ENCODE assay signal across 8 cellular contexts in genomic region chr2:74199871-74200305, GRCh38. TPM values are rescaled to one million over a fixed set of nuclear protein-coding genes. Genes with fewer than 3 reads are reported as not detected.
A peak's percentile ranks its signal among the peaks of the same experiment; 100 is the strongest.
DNase-seq lines count a peak whose midpoint lies in the region; ATAC-seq lines count a peak whose summit lies in the region.

No MANE protein-coding gene starts in this region.

- no peak for ATAC-seq in right cardiac atrium
- no peak for ATAC-seq in GM21717 (IDR thresholded peaks at IDR 0.05; ENCODE audit: unreplicated experiment)

- peak; percentile 49 for DNase-seq in activated naive CD4-positive, alpha-beta T cell treated with Interleukin-2 at 50 U/mL for 16 hours
- no peak for DNase-seq in activated naive CD4-positive, alpha-beta T cell (lab: John Stamatoyannopoulos, UW)
- DNase-seq in activated CD4-positive, alpha-beta memory T cell treated with anti-CD3 and anti-CD28 coated beads, Interleukin-2, amount 10 ng/mL, durations not matched to agents 7 days and 5 days: no peak
- no peak for DNase-seq in right cardiac atrium
- peak; percentile 50 for DNase-seq in stimulated activated CD8-positive, alpha-beta memory T cell treated with anti-CD3 and anti-CD28 coated beads, Interleukin-4, amount 100 ng/mL, for 48 hours
- DNase-seq in AG08395 (ENCODE audit: low spot score): no peak
- no peak for DNase-seq in HuH-7 (ENCODE audit: low spot score)

- intact Hi-C loops in right cardiac atrium (cut with DNase I): no loop called here

- no peaks in the 10 kb centered on the region for H3K27me3 Mint-ChIP-seq in activated CD4-positive, alpha-beta memory T cell treated with anti-CD3 and anti-CD28 coated beads, Interleukin-2, amount 10 ng/mL, durations not matched to agents 7 days and 5 days

- no peaks in the 10 kb centered on the region for H3K9me3 Mint-ChIP-seq in activated CD4-positive, alpha-beta memory T cell treated with anti-CD3 and anti-CD28 coated beads, Interleukin-2, amount 10 ng/mL, durations not matched to agents 7 days and 5 days

- 31% methylated on average over 8 of the region's 8 CpGs for WGBS in right cardiac atrium

- H3K36me3 Mint-ChIP-seq in activated CD4-positive, alpha-beta memory T cell treated with anti-CD3 and anti-CD28 coated beads, Interleukin-2, amount 10 ng/mL, durations not matched to agents 7 days and 5 days (ENCODE audit: low read depth): peaks cover 52% of the 10 kb centered on the region

- CTCF ChIA-PET in activated CD4-positive, alpha-beta memory T cell treated with anti-CD3 and anti-CD28 coated beads, Interleukin-2, amount 10 ng/mL, durations not matched to agents 7 days and 5 days (lab: Charles Lee): interaction anchor here (0.6 to 7.2 kb wide), 8 partner anchors 17 to 388 kb away, joined by 3 to 100 read pairs (median 4); partner anchors contain the start of gene MOB1A

- H3K27ac ChIP-seq in right cardiac atrium (ENCODE audit: low read length): peak overlapping the region; percentile 30

- no peaks in the 10 kb centered on the region for H3K27me3 ChIP-seq in right cardiac atrium (ENCODE audit: control insufficient read depth, insufficient read depth)

- H3K4me1 ChIP-seq in right cardiac atrium (ENCODE audit: control insufficient read depth, insufficient read depth, low read length): no peaks in the 10 kb centered on the region

- H3K4me1 Mint-ChIP-seq in activated CD4-positive, alpha-beta memory T cell treated with anti-CD3 and anti-CD28 coated beads, Interleukin-2, amount 10 ng/mL, durations not matched to agents 7 days and 5 days: peaks cover 64% of the 10 kb centered on the region

- peak overlapping the region; percentile 100 for H3K27ac Mint-ChIP-seq in activated CD4-positive, alpha-beta memory T cell treated with anti-CD3 and anti-CD28 coated beads, Interleukin-2, amount 10 ng/mL, durations not matched to agents 7 days and 5 days

- POLR2A ChIA-PET in activated CD4-positive, alpha-beta memory T cell treated with anti-CD3 and anti-CD28 coated beads, Interleukin-2, amount 10 ng/mL, durations not matched to agents 7 days and 5 days (lab: Charles Lee): interaction anchor here (0.6 to 11.4 kb wide), 17 partner anchors 7 to 463 kb away, joined by 3 to 262 read pairs (median 8); partner anchors contain the start of genes BOLA3, CCDC142, MOB1A and STAMBP

- H3K4me3 ChIP-seq in right cardiac atrium (ENCODE audit: low read length): peak overlapping the region; percentile 32

- H3K4me3 Mint-ChIP-seq in activated CD4-positive, alpha-beta memory T cell treated with anti-CD3 and anti-CD28 coated beads, Interleukin-2, amount 10 ng/mL, durations not matched to agents 7 days and 5 days: peak overlapping the region; percentile 99

- no peaks in the 10 kb centered on the region for H3K9me3 ChIP-seq in right cardiac atrium (ENCODE audit: control insufficient read depth, low read length)

RNA-seq across cellular contexts. Expression of gene MTHFD2, which starts 1.5 kb away (rescaled TPM):
- total RNA-seq in activated CD4-positive, alpha-beta memory T cell treated with anti-CD3 and anti-CD28 coated beads, Interleukin-2, amount 10 ng/mL, durations not matched to agents 7 days and 5 days: 100 to 1,000 TPM; 264 to 277 TPM
- 10 to 100 TPM in 2 of 4 donors, 1 to 10 TPM in 2; 6.7 to 18.0 (median 9.5) TPM for total RNA-seq in right cardiac atrium
- 8.7 TPM for polyA plus RNA-seq in right cardiac atrium

RNA-seq across cellular contexts. Expression of gene MOB1A, which starts 21.2 kb away (rescaled TPM):
- total RNA-seq in activated CD4-positive, alpha-beta memory T cell treated with anti-CD3 and anti-CD28 coated beads, Interleukin-2, amount 10 ng/mL, durations not matched to agents 7 days and 5 days: 100 to 1,000 TPM; 188 to 193 TPM
- total RNA-seq in right cardiac atrium: 10 to 100 TPM; 54.6 to 78.3 (median 62.8) TPM
- 24.8 TPM for polyA plus RNA-seq in right cardiac atrium

RNA-seq across cellular contexts. Expression of gene BOLA3, which starts 52.2 kb away (rescaled TPM):
- total RNA-seq in activated CD4-positive, alpha-beta memory T cell treated with anti-CD3 and anti-CD28 coated beads, Interleukin-2, amount 10 ng/mL, durations not matched to agents 7 days and 5 days: 10 to 100 TPM; 46.5 to 55.4 TPM
- total RNA-seq in right cardiac atrium: 100 to 1,000 TPM in 2 of 4 donors, 10 to 100 TPM in 2; 75.5 to 111 (median 96.2) TPM
- polyA plus RNA-seq in right cardiac atrium: 327 TPM

Comparison
In these comparisons a context has a peak if more than half of its experiments do, and no peak if none do; other contexts are left out.
1. DNase-seq: peak in activated naive CD4-positive, alpha-beta T cell treated with Interleukin-2 at 50 U/mL for 16 hours (single experiment) and stimulated activated CD8-positive, alpha-beta memory T cell treated with anti-CD3 and anti-CD28 coated beads, Interleukin-4, amount 100 ng/mL, for 48 hours (single experiment); none in activated naive CD4-positive, alpha-beta T cell (0 of 4), activated CD4-positive, alpha-beta memory T cell treated with anti-CD3 and anti-CD28 coated beads, Interleukin-2, amount 10 ng/mL, durations not matched to agents 7 days and 5 days (single experiment), right cardiac atrium (0 of 3), AG08395 (single experiment) and HuH-7 (single experiment).
2. RNA of gene MTHFD2, which starts 1.5 kb away (total RNA-seq): 264 to 277 TPM in activated CD4-positive, alpha-beta memory T cell treated with anti-CD3 and anti-CD28 coated beads, Interleukin-2, amount 10 ng/mL, durations not matched to agents 7 days and 5 days; 6.7 to 18.0 TPM in right cardiac atrium; every median in the first group is over 10 times any median in the second.